ENCODE assay signal across 9 cellular contexts in genomic region chr17:46212634-46213435, GRCh38. TPM values are rescaled to one million over a fixed set of nuclear protein-coding genes. Genes with fewer than 3 reads are reported as not detected.
A peak's percentile ranks its signal among the peaks of the same experiment; 100 is the strongest.
DNase-seq lines count a peak whose midpoint lies in the region; ATAC-seq, FAIRE-seq and TF ChIP-seq lines count a peak whose summit lies in the region.
"Had no signal": no experiment of that assay in that cellular context is flagged by ENCODE, and none has a peak within 500 bp of the region (broad histone marks: within the 10 kb centered on the region; RNA-seq: fewer than 3 reads in every experiment).

No MANE protein-coding gene starts in this region.

- no peak overlapping the region for H3K27ac Mint-ChIP-seq in activated naive CD4-positive, alpha-beta T cell treated with anti-CD3 and anti-CD28 coated beads, Interleukin-2, amount 50 U/mL, for 72 hours
- H3K27ac Mint-ChIP-seq in progenitor cell of endocrine pancreas: no peak overlapping the region

- peak; percentile 82 for TF ChIP-seq CTCF in progenitor cell of endocrine pancreas (IDR thresholded peaks at IDR 0.05; ENCODE audit: unreplicated experiment)

- DNase-seq in DMS114 treated with DMSO at 0.1 percent for 48 hours (lab: John Stamatoyannopoulos, UW; ENCODE audit: unreplicated experiment): peak; percentile 87
- peak; percentile 48 for DNase-seq in RCC 7860 (ENCODE audit: low spot score)
- DNase-seq in activated naive CD4-positive, alpha-beta T cell treated with anti-CD3 and anti-CD28 coated beads, Interleukin-2, amount 50 U/mL, for 72 hours (ENCODE audit: low spot score in 2 of 2): peak in 1 of 2 donors; percentile 43
- peak; percentile 80 for DNase-seq in glomerular visceral epithelial cell (ENCODE audit: extremely low spot score)
- no peak for DNase-seq in progenitor cell of endocrine pancreas (ENCODE audit: low spot score, unreplicated experiment)

- no peaks in the 10 kb centered on the region for H3K9me3 ChIP-seq in KOPT-K1 (ENCODE audit: insufficient read depth, low read length, poor library complexity, severe bottlenecking)

- H3K36me3 ChIP-seq in KOPT-K1 (ENCODE audit: insufficient read depth, low read length): peaks cover 45% of the 10 kb centered on the region

- no peak for FAIRE-seq in RCC 7860 (lab: Jason Lieb, UNC)
- FAIRE-seq: TTC549 had no signal

- H3K27me3 Mint-ChIP-seq in progenitor cell of endocrine pancreas: no peaks in the 10 kb centered on the region

- H3K9me3 Mint-ChIP-seq in activated naive CD4-positive, alpha-beta T cell treated with anti-CD3 and anti-CD28 coated beads, Interleukin-2, amount 50 U/mL, for 72 hours: no peaks in the 10 kb centered on the region
- H3K9me3 Mint-ChIP-seq in progenitor cell of endocrine pancreas (ENCODE audit: low read depth): no peaks in the 10 kb centered on the region

- peak; percentile 63 to 73 for ATAC-seq in activated naive CD4-positive, alpha-beta T cell treated with anti-CD3 and anti-CD28 coated beads, Interleukin-2, amount 50 U/mL, for 72 hours
- ATAC-seq in GM21786 (IDR thresholded peaks at IDR 0.05; ENCODE audit: unreplicated experiment) (no peak), HG02678 (IDR thresholded peaks at IDR 0.05; ENCODE audit: unreplicated experiment) (no peak)

- H3K4me3 Mint-ChIP-seq in progenitor cell of endocrine pancreas (ENCODE audit: low read depth): no peak overlapping the region

- peak overlapping the region; percentile 44 for H3K27ac ChIP-seq in KOPT-K1 (ENCODE audit: low read depth, low read length, poor library complexity, severe bottlenecking)

- peaks cover 0 to 12% of the 10 kb centered on the region in 2 donors for H3K36me3 Mint-ChIP-seq in activated naive CD4-positive, alpha-beta T cell treated with anti-CD3 and anti-CD28 coated beads, Interleukin-2, amount 50 U/mL, for 72 hours
- peaks cover 28% of the 10 kb centered on the region for H3K36me3 Mint-ChIP-seq in progenitor cell of endocrine pancreas (ENCODE audit: insufficient read depth)

- H3K4me1 Mint-ChIP-seq in progenitor cell of endocrine pancreas (ENCODE audit: low read depth): peaks cover 1% of the 10 kb centered on the region

RNA-seq across cellular contexts. Expression of gene KANSL1, which starts 19.6 kb away (rescaled TPM):
- total RNA-seq in activated naive CD4-positive, alpha-beta T cell treated with anti-CD3 and anti-CD28 coated beads, Interleukin-2, amount 50 U/mL, for 72 hours: 10 to 100 TPM; 74.7 to 87.3 TPM
- total RNA-seq in progenitor cell of endocrine pancreas: 173 and 174 TPM in 2 replicates

Comparison
In these comparisons a context has a peak if more than half of its experiments do, and no peak if none do; other contexts are left out.
1. ATAC-seq: peak in activated naive CD4-positive, alpha-beta T cell treated with anti-CD3 and anti-CD28 coated beads, Interleukin-2, amount 50 U/mL, for 72 hours (2 of 2); none in GM21786 (single experiment) and HG02678 (single experiment).